20 cellular contexts compared by ENCODE assay signal in genomic region chr1:177165069-177165439, GRCh38. TPM values are rescaled to one million over a fixed set of nuclear protein-coding genes. Genes with fewer than 3 reads are reported as not detected.
A peak's percentile ranks its signal among the peaks of the same experiment; 100 is the strongest.
DNase-seq lines count a peak whose midpoint lies in the region; ATAC-seq and TF ChIP-seq lines count a peak whose summit lies in the region.
"Had no signal": no experiment of that assay in that cellular context is flagged by ENCODE, and none has a peak within 500 bp of the region (broad histone marks: within the 10 kb centered on the region; RNA-seq: fewer than 3 reads in every experiment).

No MANE protein-coding gene starts in this region.

- ATAC-seq in Right ventricle myocardium superior (ENCODE audit: poor library complexity) (no peak), thoracic aorta (ENCODE audit: insufficient number of reproducible peaks, low FRiP score, low read depth) (no peak), GM18858 (IDR thresholded peaks at IDR 0.05; ENCODE audit: unreplicated experiment) (no peak)
- ATAC-seq: activated CD8-positive, alpha-beta T cell treated with anti-CD3 and anti-CD28 coated beads, Interleukin-2, amount 10 ng/mL, durations not matched to agents 7 days and 5 days; mucosa of descending colon had no signal

- no peaks in the 10 kb centered on the region for H3K36me3 ChIP-seq in cardiac muscle cell
- no peaks in the 10 kb centered on the region for H3K36me3 ChIP-seq in thoracic aorta

- H3K9me3 ChIP-seq in cardiac muscle cell (ENCODE audit: low read depth) (no peaks in the 10 kb centered on the region), thoracic aorta (no peaks in the 10 kb centered on the region)
- H3K9me3 ChIP-seq: Caco-2, mucosa of descending colon had no signal

- TF ChIP-seq CTCF in cardiac muscle cell (IDR thresholded peaks at IDR 0.05; ENCODE audit: low read depth, low read length) (no peak), dorsolateral prefrontal cortex (IDR thresholded peaks at IDR 0.05 in 54 of 56, conservative IDR thresholded peaks at IDR 0.05 in 2 of 56; ENCODE audit: low read depth in 1 of 56, partially characterized antibody in 56 of 56) (peak in 1 of 56 donors; percentile 16), thoracic aorta (IDR thresholded peaks at IDR 0.05) (no peak)

- no peaks in the 10 kb centered on the region for H3K4me1 ChIP-seq in cardiac muscle cell (ENCODE audit: low read depth)
- H3K4me1 ChIP-seq in thoracic aorta (ENCODE audit: control insufficient read depth in 1 of 2, low read depth in 2 of 2): peaks cover 3 to 13% of the 10 kb centered on the region in 2 donors
- H3K4me1 ChIP-seq: Caco-2, parathyroid adenoma had no signal

- intact Hi-C loops in Right ventricle myocardium superior (cut with DNase I): no loop called here
- intact Hi-C loops in dorsolateral prefrontal cortex (cut with DNase I): loop anchor here in 1 of 2 donors (10.0 kb wide), 1 partner anchor 100 kb away; no protein-coding TSS in a partner anchor

- H3K4me3 ChIP-seq in cardiac muscle cell (peak overlapping the region; percentile 61), dorsolateral prefrontal cortex (peak overlapping the region; percentile 56 to 88 (median 75)), thoracic aorta (peak overlapping the region; percentile 61)
- H3K4me3 ChIP-seq: mucosa of descending colon, PC-9 had no signal

- H3K27ac ChIP-seq in cardiac muscle cell (no peak overlapping the region), dorsolateral prefrontal cortex (peak overlapping the region in 54 of 59 donors; percentile 23 to 94 (median 83)), thoracic aorta (no peak overlapping the region)
- H3K27ac ChIP-seq: parathyroid adenoma, PC-9 had no signal

- no peak for DNase-seq in cardiac muscle cell (ENCODE audit: low read depth in 1 of 2, low spot score in 1 of 2)
- no peak for DNase-seq in Right ventricle myocardium superior
- peak in 1 of 10 donors; percentile 44 for DNase-seq in dorsolateral prefrontal cortex
- peak; percentile 32 for DNase-seq in inferior parietal cortex (ENCODE audit: extremely low spot score)
- no peak for DNase-seq in thoracic aorta (ENCODE audit: low spot score)
- no peak for DNase-seq in activated naive CD4-positive, alpha-beta T cell treated with anti-CD3 and anti-CD28 coated beads, Interleukin-2, amount 50 U/mL, for 16 hours
- DNase-seq in KG1 (lab: John Stamatoyannopoulos, UW): no peak
- DNase-seq: ACHN; activated CD8-positive, alpha-beta T cell treated with anti-CD3 and anti-CD28 coated beads, Interleukin-2, amount 10 ng/mL, durations not matched to agents 7 days and 5 days; Caco-2; mucosa of descending colon; NCI-H187; NCI-H524 treated with DMSO at 0.1 percent for 48 hours; PC-9; stimulated activated CD4-positive, alpha-beta T cell treated with anti-CD3 and anti-CD28 coated beads, Interleukin-15, amount 100 ng/mL, for 24 hours had no signal

- H3K27me3 ChIP-seq in cardiac muscle cell (peaks cover 53% of the 10 kb centered on the region), dorsolateral prefrontal cortex (no peaks in the 10 kb centered on the region), thoracic aorta (replicated peaks; ENCODE audit: insufficient read depth) (no peaks in the 10 kb centered on the region)

RNA-seq across cellular contexts. Expression of gene ASTN1, which starts 0.5 kb away (rescaled TPM):
- 15.3 and 34.2 TPM in 2 replicates for total RNA-seq in cardiac muscle cell
- 9.3 and 18.4 TPM in 2 replicates for polyA plus RNA-seq in cardiac muscle cell
- 0.32 TPM for total RNA-seq in Right ventricle myocardium superior
- 100 to 1,000 TPM in 96 of 120 experiments, 10 to 100 TPM in 24; 51.9 to 159 (median 114) TPM for total RNA-seq in dorsolateral prefrontal cortex
- total RNA-seq in thoracic aorta: under 1 TPM; 0.41 to 0.42 TPM
- total RNA-seq: activated CD8-positive, alpha-beta T cell treated with anti-CD3 and anti-CD28 coated beads, Interleukin-2, amount 10 ng/mL, durations not matched to agents 7 days and 5 days; activated T-helper 2 cell treated with anti-CD3 and anti-CD28 coated beads, Interferon-gamma antibody, Interleukin-2, Interleukin-4, amounts not matched to agents 10 μg/mL and 5 μg/mL and 100 μg/mL, durations not matched to agents 14 hours and 24 hours and 36 hours; Caco-2; fibroblast of villous mesenchyme; G401; PC-9 had no signal

RNA-seq across cellular contexts. Expression of gene BRINP2, which starts 5.7 kb away (rescaled TPM):
- total RNA-seq in cardiac muscle cell (8.9 and 20.6 TPM in 2 replicates), Right ventricle myocardium superior (0.65 TPM), dorsolateral prefrontal cortex (10 to 100 TPM; 23.4 to 88.2 (median 57.5) TPM), thoracic aorta (not detected)
- 11.5 and 26.1 TPM in 2 replicates for polyA plus RNA-seq in cardiac muscle cell
- total RNA-seq: activated CD8-positive, alpha-beta T cell treated with anti-CD3 and anti-CD28 coated beads, Interleukin-2, amount 10 ng/mL, durations not matched to agents 7 days and 5 days; activated T-helper 2 cell treated with anti-CD3 and anti-CD28 coated beads, Interferon-gamma antibody, Interleukin-2, Interleukin-4, amounts not matched to agents 10 μg/mL and 5 μg/mL and 100 μg/mL, durations not matched to agents 14 hours and 24 hours and 36 hours; Caco-2; fibroblast of villous mesenchyme; G401; PC-9 had no signal

Comparison
In these comparisons a context has a peak if more than half of its experiments do, and no peak if none do; other contexts are left out.
1. RNA of gene ASTN1, which starts 0.5 kb away (total RNA-seq): 51.9 to 159 TPM in dorsolateral prefrontal cortex and 15.3 to 34.2 TPM in cardiac muscle cell; 0.41 to 0.42 TPM in thoracic aorta and 0.32 TPM in Right ventricle myocardium superior (single experiment); every median in the first group is over 10 times any median in the second.
2. H3K27ac ChIP-seq: peak in dorsolateral prefrontal cortex (54 of 59); none in cardiac muscle cell (single experiment) and thoracic aorta (0 of 2).
3. Peak in every context shown above with its lines, with median percentiles within 50 percentile points of each other: H3K4me3 ChIP-seq.